9 cellular contexts compared by ENCODE assay signal in genomic region chr1:203557958-203558760, GRCh38.
DNase-seq lines count a peak whose midpoint lies in the region; ATAC-seq and TF ChIP-seq lines count a peak whose summit lies in the region.
"Had no signal": no experiment of that assay in that cellular context is flagged by ENCODE, and none has a peak within 500 bp of the region (broad histone marks: within the 10 kb centered on the region; RNA-seq: fewer than 3 reads in every experiment).

No MANE protein-coding gene starts in this region.

- H3K27me3 ChIP-seq in lower lobe of right lung (ENCODE audit: low read depth) (no peaks in the 10 kb centered on the region), uterus (no peaks in the 10 kb centered on the region)

- H3K36me3 ChIP-seq in lower lobe of right lung (no peaks in the 10 kb centered on the region), uterus (no peaks in the 10 kb centered on the region)

- TF ChIP-seq POLR2A in uterus (IDR thresholded peaks at IDR 0.05) = no peak

- CTCF ChIA-PET in MCF 10A (lab: Yijun Ruan, JAX) = interaction anchor here (0.5 to 2.5 kb wide), 15 partner anchors 9 to 945 kb away, joined by 3 to 19 read pairs (median 4); partner anchors contain the start of gene ATP2B4

- DNase-seq in activated T-cell treated with anti-CD3 and anti-CD28 coated beads for 48 hours (ENCODE audit: low read depth) (peak; percentile 5), MCF 10A (ENCODE audit: unreplicated experiment) (peak; percentile 99), lower lobe of right lung (no peak), uterus (peak; percentile 66 to 88), NCI-H146 treated with DMSO at 0.1 percent for 48 hours (lab: John Stamatoyannopoulos, UW; ENCODE audit: unreplicated experiment) (no peak)
- DNase-seq in activated T-cell treated with anti-CD3 and anti-CD28 coated beads, Interleukin-2, amount 50 U/mL, for 4 hours = no peak
- DNase-seq: CD8-positive, alpha-beta memory T cell had no signal

- H3K4me1 Mint-ChIP-seq in activated T-cell treated with anti-CD3 and anti-CD28 coated beads, Interleukin-2, amount 50 U/mL, for 4 hours (ENCODE audit: low read depth) = no peaks in the 10 kb centered on the region
- peaks cover 27% of the 10 kb centered on the region for H3K4me1 Mint-ChIP-seq in MCF 10A (ENCODE audit: insufficient read depth, unreplicated experiment)
- H3K4me1 Mint-ChIP-seq: CD8-positive, alpha-beta memory T cell had no signal

- ATAC-seq in activated T-cell treated with anti-CD3 and anti-CD28 coated beads, Interleukin-2, amount 50 U/mL, for 4 hours = no peak
- ATAC-seq in lower lobe of right lung (peak; percentile 75 to 90), GM19452 (IDR thresholded peaks at IDR 0.05; ENCODE audit: unreplicated experiment) (no peak), HG03354 (IDR thresholded peaks at IDR 0.05; ENCODE audit: poor library complexity, severe bottlenecking, unreplicated experiment) (no peak)

- BruUV-seq in MCF 10A (replicated peaks; lab: Mats Ljungman, UMichigan) = no TSS peak

- no peaks in the 10 kb centered on the region for H3K9me3 Mint-ChIP-seq in activated T-cell treated with anti-CD3 and anti-CD28 coated beads, Interleukin-2, amount 50 U/mL, for 4 hours
- peaks cover 7% of the 10 kb centered on the region for H3K9me3 Mint-ChIP-seq in MCF 10A (ENCODE audit: unreplicated experiment)
- H3K9me3 Mint-ChIP-seq: CD8-positive, alpha-beta memory T cell had no signal

- H3K27ac Mint-ChIP-seq in MCF 10A (ENCODE audit: low read depth, unreplicated experiment) = peak overlapping the region; percentile 44

- peaks cover 39% of the 10 kb centered on the region for H3K4me1 ChIP-seq in lower lobe of right lung
- H3K4me1 ChIP-seq in uterus = peaks cover 17 to 20% of the 10 kb centered on the region in 2 donors

- no peak overlapping the region for H3K4me3 Mint-ChIP-seq in activated T-cell treated with anti-CD3 and anti-CD28 coated beads, Interleukin-2, amount 50 U/mL, for 4 hours
- H3K4me3 Mint-ChIP-seq in MCF 10A (ENCODE audit: unreplicated experiment) = no peak overlapping the region
- H3K4me3 Mint-ChIP-seq: CD8-positive, alpha-beta memory T cell had no signal

- POLR2A ChIA-PET in MCF 10A (lab: Yijun Ruan, JAX) = interaction anchor here (0.6 to 2.8 kb wide), 25 partner anchors 9 to 212 kb away, joined by 3 to 34 read pairs (median 4); partner anchors contain the start of gene ATP2B4

- H3K4me3 ChIP-seq in lower lobe of right lung (no peak overlapping the region), uterus (no peak overlapping the region)

- peaks cover 1% of the 10 kb centered on the region for H3K36me3 Mint-ChIP-seq in activated T-cell treated with anti-CD3 and anti-CD28 coated beads, Interleukin-2, amount 50 U/mL, for 4 hours (ENCODE audit: insufficient read depth)
- no peaks in the 10 kb centered on the region for H3K36me3 Mint-ChIP-seq in MCF 10A (ENCODE audit: insufficient read depth, unreplicated experiment)
- H3K36me3 Mint-ChIP-seq: CD8-positive, alpha-beta memory T cell had no signal

- H3K27me3 Mint-ChIP-seq in activated T-cell treated with anti-CD3 and anti-CD28 coated beads, Interleukin-2, amount 50 U/mL, for 4 hours (ENCODE audit: low read depth) = no peaks in the 10 kb centered on the region
- no peaks in the 10 kb centered on the region for H3K27me3 Mint-ChIP-seq in MCF 10A (ENCODE audit: insufficient read depth, unreplicated experiment)

- H3K27ac ChIP-seq in lower lobe of right lung (no peak overlapping the region), uterus (peak overlapping the region; percentile 94)

- intact Hi-C loops in MCF 10A (cut with micrococcal nuclease) (loop anchor here (1.0 to 5.0 kb wide), 4 partner anchors 24 to 134 kb away; no protein-coding TSS in a partner anchor), lower lobe of right lung (cut with DNase I) (no loop called here), uterus (cut with DNase I; ENCODE audit: low total_unique reads) (loop anchor here (5.0 kb wide), 1 partner anchor 69 kb away; the partner anchor contains the start of gene ATP2B4)

- TF ChIP-seq CTCF in MCF 10A (IDR thresholded peaks at IDR 0.05; ENCODE audit: unreplicated experiment) (no peak), lower lobe of right lung (IDR thresholded peaks at IDR 0.05) (no peak), uterus (IDR thresholded peaks at IDR 0.05) (no peak)

- H3K9me3 ChIP-seq in lower lobe of right lung = no peaks in the 10 kb centered on the region
- no peaks in the 10 kb centered on the region for H3K9me3 ChIP-seq in uterus

Comparison
In these comparisons a context has a peak if more than half of its experiments do, and no peak if none do; other contexts are left out.
1. DNase-seq: peak in activated T-cell treated with anti-CD3 and anti-CD28 coated beads for 48 hours (single experiment), MCF 10A (single experiment) and uterus (2 of 2); none in activated T-cell treated with anti-CD3 and anti-CD28 coated beads, Interleukin-2, amount 50 U/mL, for 4 hours (single experiment), lower lobe of right lung (single experiment) and NCI-H146 treated with DMSO at 0.1 percent for 48 hours (single experiment).
2. ATAC-seq: peak in lower lobe of right lung (2 of 2); none in activated T-cell treated with anti-CD3 and anti-CD28 coated beads, Interleukin-2, amount 50 U/mL, for 4 hours (0 of 2), GM19452 (single experiment) and HG03354 (single experiment).